ENCODE assay signal across 8 cellular contexts in the genomic region with DNA sequence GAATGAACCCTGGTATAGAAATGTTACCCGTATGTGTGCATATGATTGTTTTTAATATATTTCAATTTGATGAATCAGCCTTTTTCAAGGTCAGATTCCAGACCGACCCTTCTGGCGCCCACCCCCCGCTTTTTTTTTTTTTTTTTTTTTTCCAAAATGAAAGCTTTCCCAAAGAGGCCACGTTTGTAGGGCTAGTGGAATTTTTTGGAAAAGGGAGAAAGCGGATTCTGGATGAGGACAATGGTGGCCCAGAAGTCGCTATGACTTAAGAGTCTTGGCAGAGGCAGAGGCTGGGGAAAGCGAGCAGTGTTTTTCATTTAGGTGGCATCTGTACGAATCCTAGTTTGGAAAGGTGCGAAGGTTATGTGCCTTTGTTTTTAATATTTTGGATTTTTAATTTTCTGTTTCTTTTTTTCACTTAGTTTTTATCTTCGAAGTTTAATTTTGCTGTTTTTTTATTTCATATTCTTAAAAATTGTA. TPM values are rescaled to one million over a fixed set of nuclear protein-coding genes. Genes with fewer than 3 reads are reported as not detected.
A peak's percentile ranks its signal among the peaks of the same experiment; 100 is the strongest.
DNase-seq lines count a peak whose midpoint lies in the region; ATAC-seq and TF ChIP-seq lines count a peak whose summit lies in the region.

No MANE protein-coding gene starts in this region.

- no peak for TF ChIP-seq CTCF in Calu3 (IDR thresholded peaks at IDR 0.05; ENCODE audit: unreplicated experiment)
- no peak for TF ChIP-seq CTCF in osteocyte (IDR thresholded peaks at IDR 0.05)

- no peaks in the 10 kb centered on the region for H3K9me3 ChIP-seq in endocrine pancreas (ENCODE audit: control insufficient read depth, low read length)

- H3K27me3 Mint-ChIP-seq in Calu3 (ENCODE audit: unreplicated experiment), result no peaks in the 10 kb centered on the region
- no peaks in the 10 kb centered on the region for H3K27me3 Mint-ChIP-seq in osteocyte (ENCODE audit: unreplicated experiment)

- intact Hi-C loops in Calu3 (cut with micrococcal nuclease; ENCODE audit: unreplicated experiment), result no loop called here

- no peaks in the 10 kb centered on the region for H3K36me3 ChIP-seq in endocrine pancreas (ENCODE audit: control insufficient read depth, insufficient read depth, low read length)

- H3K4me1 Mint-ChIP-seq in Calu3 (ENCODE audit: low read depth, unreplicated experiment), result no peaks in the 10 kb centered on the region
- peaks cover 4% of the 10 kb centered on the region for H3K4me1 Mint-ChIP-seq in osteocyte (ENCODE audit: unreplicated experiment)

- BruUV-seq in Calu3 (replicated peaks; lab: Mats Ljungman, UMichigan), result no TSS peak

- no peak for ATAC-seq in HG03439 (IDR thresholded peaks at IDR 0.05; ENCODE audit: unreplicated experiment)
- ATAC-seq in GM21526 (IDR thresholded peaks at IDR 0.05; ENCODE audit: low FRiP score, unreplicated experiment), result no peak

- no peak overlapping the region for H3K27ac Mint-ChIP-seq in Calu3 (ENCODE audit: unreplicated experiment)
- H3K27ac Mint-ChIP-seq in osteocyte (ENCODE audit: unreplicated experiment), result peak overlapping the region; percentile 60

- H3K4me3 Mint-ChIP-seq in Calu3 (ENCODE audit: low read depth, unreplicated experiment) (peak overlapping the region; percentile 90), osteocyte (ENCODE audit: unreplicated experiment) (peak overlapping the region; percentile 94)

- no peaks in the 10 kb centered on the region for H3K27me3 ChIP-seq in endocrine pancreas (ENCODE audit: control insufficient read depth, insufficient read depth, low read length)

- H3K4me1 ChIP-seq in endocrine pancreas (ENCODE audit: control insufficient read depth, insufficient read depth, low read length), result no peaks in the 10 kb centered on the region

- peaks cover 14% of the 10 kb centered on the region for H3K36me3 Mint-ChIP-seq in Calu3 (ENCODE audit: insufficient read depth, unreplicated experiment)
- H3K36me3 Mint-ChIP-seq in osteocyte (ENCODE audit: unreplicated experiment), result no peaks in the 10 kb centered on the region

- DNase-seq in Calu3 (no peak), NCI-H69 (lab: John Stamatoyannopoulos, UW) (peak; percentile 30), osteocyte (ENCODE audit: extremely low spot score, unreplicated experiment) (no peak), cerebellum (ENCODE audit: low spot score) (no peak), NCI-H446 (lab: John Stamatoyannopoulos, UW) (no peak)

- CTCF ChIA-PET in Calu3 (lab: Charles Lee), result interaction anchor here (1.0 to 1.2 kb wide), 2 partner anchors 15 to 21 kb away, joined by 3 to 8 read pairs; a partner anchor contains a TSS

- H3K9me3 Mint-ChIP-seq in Calu3 (ENCODE audit: low read depth, unreplicated experiment) (no peaks in the 10 kb centered on the region), osteocyte (ENCODE audit: unreplicated experiment) (no peaks in the 10 kb centered on the region)

- peak overlapping the region; percentile 30 for H3K4me3 ChIP-seq in endocrine pancreas (ENCODE audit: control insufficient read depth, insufficient read depth, low read length)

- peak overlapping the region; percentile 41 for H3K9ac ChIP-seq in endocrine pancreas (ENCODE audit: control insufficient read depth, insufficient read depth, low read length)

RNA-seq across cellular contexts. Expression of a gene that starts 14.6 kb away (rescaled TPM):
- total RNA-seq in Calu3 (2022) (102 TPM in 2 replicates), osteocyte (79.8 and 83.6 TPM in 2 replicates), cerebellum (37.2 TPM)

RNA-seq across cellular contexts. Expression of a gene that starts 15.1 kb away (rescaled TPM):
- total RNA-seq in Calu3 (2022) (47.2 and 49.4 TPM in 2 replicates), osteocyte (36.9 and 37.6 TPM in 2 replicates), cerebellum (31.8 TPM)

RNA-seq across cellular contexts. Expression of a gene that starts 51.7 kb away (rescaled TPM):
- total RNA-seq in Calu3 (2022) (0.42 TPM in 1 of 2 replicates, not detected in the other), osteocyte (0.18 TPM in 1 of 2 replicates, not detected in the other), cerebellum (7.0 TPM)
